Comparison of ENCODE assay signal across 23 cellular contexts in genomic region chr12:43009866-43010265, GRCh38.
DNase-seq lines count a peak whose midpoint lies in the region; FAIRE-seq and TF ChIP-seq lines count a peak whose summit lies in the region.
"Had no signal": no experiment of that assay in that cellular context is flagged by ENCODE, and none has a peak within 500 bp of the region (broad histone marks: within the 10 kb centered on the region; RNA-seq: fewer than 3 reads in every experiment).

No MANE protein-coding gene starts in this region.

- H3K4me2 ChIP-seq in endothelial cell of umbilical vein (ENCODE audit: insufficient read depth, low read length), result no peak overlapping the region
- H3K4me2 ChIP-seq in smooth muscle cell, result peak overlapping the region; percentile 43

- peak overlapping the region; percentile 17 for H3K27ac ChIP-seq in HUES48 (ENCODE audit: low read depth, low read length)
- H3K27ac ChIP-seq in endothelial cell of umbilical vein (ENCODE audit: insufficient read depth, low read depth, low read length), result no peak overlapping the region
- H3K27ac ChIP-seq in smooth muscle cell (ENCODE audit: low read depth), result peak overlapping the region; percentile 21

- H4K20me1 ChIP-seq in endothelial cell of umbilical vein (replicated peaks; ENCODE audit: control insufficient read depth, extremely low read depth, insufficient read depth, low read length), result no peaks in the 10 kb centered on the region
- no peaks in the 10 kb centered on the region for H4K20me1 ChIP-seq in smooth muscle cell (ENCODE audit: low read depth)

- H3K9ac ChIP-seq in HUES48 (ENCODE audit: low read depth, low read length) (no peak overlapping the region), endothelial cell of umbilical vein (replicated peaks; ENCODE audit: extremely low read depth, insufficient read depth, low read length) (no peak overlapping the region), smooth muscle cell (ENCODE audit: low read depth) (no peak overlapping the region)

- H2AFZ ChIP-seq in endothelial cell of umbilical vein (ENCODE audit: low read depth, low read length) (no peak overlapping the region), smooth muscle cell (ENCODE audit: low read depth) (peak overlapping the region; percentile 44)

- no peaks in the 10 kb centered on the region for H3K9me1 ChIP-seq in endothelial cell of umbilical vein (replicated peaks; ENCODE audit: control insufficient read depth, extremely low read depth, insufficient read depth, low read length)

- H3K79me2 ChIP-seq in endothelial cell of umbilical vein (ENCODE audit: control insufficient read depth, insufficient read depth, low read length), result no peaks in the 10 kb centered on the region
- H3K79me2 ChIP-seq in smooth muscle cell (ENCODE audit: low read depth), result no peaks in the 10 kb centered on the region

- no peak for FAIRE-seq in endothelial cell of umbilical vein (lab: Jason Lieb, UNC)
- FAIRE-seq: D721Med, GM12878, GM19239, H1, K562 had no signal

- H3K9me3 ChIP-seq in HUES48 (ENCODE audit: control insufficient read depth, insufficient read depth, low read length), result peaks cover 4% of the 10 kb centered on the region; the same call in 1 of the 2 replicates
- no peaks in the 10 kb centered on the region for H3K9me3 ChIP-seq in endothelial cell of umbilical vein (replicated peaks; ENCODE audit: control insufficient read depth, insufficient read depth, low read length)
- no peaks in the 10 kb centered on the region for H3K9me3 ChIP-seq in smooth muscle cell (replicated peaks; ENCODE audit: low read depth)
- H3K9me3 ChIP-seq: BE2C, Caco-2 had no signal

- H3K27me3 ChIP-seq in HUES48 (ENCODE audit: control insufficient read depth, insufficient read depth, low read length) (no peaks in the 10 kb centered on the region), endothelial cell of umbilical vein (ENCODE audit: control insufficient read depth in 2 of 2, insufficient read depth in 2 of 2, low read length in 2 of 2) (no peaks in the 10 kb centered on the region), smooth muscle cell (ENCODE audit: low read depth) (no peaks in the 10 kb centered on the region)
- H3K27me3 ChIP-seq: BE2C had no signal

- H3K4me3 ChIP-seq in HUES48 (ENCODE audit: low read depth, low read length) (no peak overlapping the region), endothelial cell of umbilical vein (replicated peaks in 1 of 3; ENCODE audit: insufficient read depth in 1 of 3, low read depth in 1 of 3, low read length in 3 of 3) (no peak overlapping the region), smooth muscle cell (no peak overlapping the region), lower leg skin (ENCODE audit: low read depth, poor library complexity, severe bottlenecking) (no peak overlapping the region)
- H3K4me3 ChIP-seq: GM12878, K562 had no signal

- POLR2A ChIA-PET in endothelial cell of umbilical vein (lab: Charles Lee), result no interaction called here

- intact Hi-C loops in endothelial cell of umbilical vein (cut with micrococcal nuclease), result no loop called here
- intact Hi-C loops in lower leg skin (cut with DNase I; ENCODE audit: low total_unique reads), result no loop called here

- CTCF ChIA-PET in endothelial cell of umbilical vein (lab: Charles Lee), result no interaction called here

- TF ChIP-seq CTCF in endothelial cell of umbilical vein (IDR thresholded peaks at IDR 0.05; ENCODE audit: extremely low read depth in 1 of 2, insufficient read depth in 1 of 2, low read depth in 1 of 2, low read length in 2 of 2), result no peak
- TF ChIP-seq CTCF in smooth muscle cell (IDR thresholded peaks at IDR 0.05; ENCODE audit: borderline replicate concordance, insufficient read depth, poor library complexity, severe bottlenecking), result no peak
- no peak for TF ChIP-seq CTCF in lower leg skin (IDR thresholded peaks at IDR 0.05)

- H3K4me1 ChIP-seq in HUES48 (ENCODE audit: control insufficient read depth, insufficient read depth, low read length) (peaks cover 22% of the 10 kb centered on the region), endothelial cell of umbilical vein (ENCODE audit: control insufficient read depth, extremely low read depth, insufficient read depth, low read length) (peaks cover 8% of the 10 kb centered on the region), smooth muscle cell (ENCODE audit: low read depth) (peaks cover 4% of the 10 kb centered on the region)
- H3K4me1 ChIP-seq: Caco-2 had no signal

- dilution Hi-C loops in endothelial cell of umbilical vein (cut with MboI; ENCODE audit: extremely low pct_ligation_motif_present, low sequenced_read_pairs), result no loop called here

- no TSS peak for BruUV-seq in endothelial cell of umbilical vein (replicated peaks; lab: Mats Ljungman, UMichigan)

- no peak for TF ChIP-seq POLR2A in endothelial cell of umbilical vein (IDR thresholded peaks at IDR 0.05; ENCODE audit: low read depth, low read length)
- TF ChIP-seq POLR2A in lower leg skin (IDR thresholded peaks at IDR 0.05), result no peak

- H3K36me3 ChIP-seq in HUES48 (ENCODE audit: control insufficient read depth, insufficient read depth, low read length) (no peaks in the 10 kb centered on the region), endothelial cell of umbilical vein (ENCODE audit: control insufficient read depth in 2 of 2, extremely low read depth in 1 of 2, insufficient read depth in 2 of 2, low read length in 2 of 2) (no peaks in the 10 kb centered on the region), smooth muscle cell (ENCODE audit: low read depth) (no peaks in the 10 kb centered on the region)
- H3K36me3 ChIP-seq: BE2C had no signal

- no peaks in the 10 kb centered on the region for H3F3A ChIP-seq in smooth muscle cell (ENCODE audit: low read depth)

- peak; percentile 19 for DNase-seq in endothelial cell of umbilical vein (ENCODE audit: low read depth, low spot score)
- peak; percentile 36 for DNase-seq in left kidney (ENCODE audit: low read depth, low spot score)
- no peak for DNase-seq in smooth muscle cell (lab: John Stamatoyannopoulos, UW; ENCODE audit: unreplicated experiment)
- DNase-seq in activated T-cell treated with anti-CD3 and anti-CD28 coated beads, Interleukin-2, amount 50 U/mL, for 1 hour, result no peak
- no peak for DNase-seq in DMS 273 treated with DMSO at 0.1 percent for 48 hours (lab: John Stamatoyannopoulos, UW)
- DNase-seq in lower leg skin (ENCODE audit: low spot score in 2 of 2), result no peak
- DNase-seq: ACHN; C1 segment of cervical spinal cord; Caco-2; CD4-positive, CD25-positive, alpha-beta regulatory T cell; CD8-positive, alpha-beta memory T cell; DMS153; DMS79 treated with DMSO at 0.1 percent for 48 hours; GF-D8; H9; IMR-90 had no signal

TF ChIP-seq in endothelial cell of umbilical vein, 7 proteins besides CTCF, POLR2A, EP300 and RAD21:
- no peak for TF ChIP-seq POLR2AphosphoS5 (IDR thresholded peaks at IDR 0.05; ENCODE audit: insufficient read depth, low read depth, low read length)
- TF ChIP-seq EZH2 (IDR thresholded peaks at IDR 0.05; ENCODE audit: borderline replicate concordance, low read depth, low read length, severe bottlenecking), result no peak
- TF ChIP-seq MYC (IDR thresholded peaks at IDR 0.05; ENCODE audit: low read depth, low read length), result no peak
- TF ChIP-seq MAX (IDR thresholded peaks at IDR 0.05; ENCODE audit: insufficient read depth, insufficient read length), result no peak
- no peak for TF ChIP-seq GATA2 (IDR thresholded peaks at IDR 0.05; ENCODE audit: insufficient read depth, insufficient read length, low read depth, low read length)

Comparison
In these comparisons a context has a peak if more than half of its experiments do, and no peak if none do; other contexts are left out.
1. DNase-seq: peak in endothelial cell of umbilical vein (single experiment) and left kidney (single experiment); none in smooth muscle cell (single experiment), activated T-cell treated with anti-CD3 and anti-CD28 coated beads, Interleukin-2, amount 50 U/mL, for 1 hour (single experiment), DMS 273 treated with DMSO at 0.1 percent for 48 hours (single experiment) and lower leg skin (0 of 2).